ENCODE assay signal across 32 cellular contexts in the genomic region with DNA sequence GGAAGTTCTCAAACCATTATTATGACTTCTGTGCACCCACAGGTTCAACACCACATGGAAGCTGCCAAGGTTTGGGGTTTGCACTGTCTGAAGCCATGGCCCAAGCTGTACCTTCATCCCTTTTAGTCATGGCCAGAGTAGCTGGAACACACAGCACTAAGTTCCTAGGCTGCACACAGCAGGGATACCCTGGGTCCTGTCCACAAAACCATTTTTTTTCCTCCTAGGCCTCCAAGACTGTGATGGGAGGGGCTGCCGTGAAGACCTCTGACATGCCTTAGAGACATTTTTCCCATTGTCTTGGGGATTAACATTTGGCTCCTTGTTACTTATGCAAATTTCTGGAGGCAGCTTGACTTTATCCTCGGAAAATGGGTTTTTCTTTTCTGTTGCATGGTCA.
"Had no signal": no experiment of that assay in that cellular context is flagged by ENCODE, and none has a peak within 500 bp of the region (broad histone marks: within the 10 kb centered on the region; RNA-seq: fewer than 3 reads in every experiment).

No MANE protein-coding gene starts in this region.

- DNase-seq: hippocampal formation; immature natural killer cell; kidney; left colon; left lung; lower lobe of right lung; mammary epithelial cell; mesenchymal stem cell; naive B cell; natural killer cell; nephron progenitor cell; pancreas; posterior cingulate gyrus; retina; right cardiac atrium; stimulated activated CD4-positive, alpha-beta T cell treated with anti-CD3 and anti-CD28 coated beads, Interleukin-12 subunit alpha, Interleukin-12 subunit beta, amount 100 ng/mL, for 4 hours; stimulated activated CD4-positive, alpha-beta T cell treated with anti-CD3 and anti-CD28 coated beads, Interleukin-15, amount 100 ng/mL, for 24 hours; stimulated activated CD4-positive, alpha-beta T cell treated with anti-CD3 and anti-CD28 coated beads, Interleukin-2, amount 100 ng/mL, for 24 hours; stimulated activated CD4-positive, alpha-beta T cell treated with anti-CD3 and anti-CD28 coated beads, Interleukin-4, amount 100 ng/mL, for 1 hour; stimulated activated naive B cell treated with anti-CD40 and anti-IgM and Interleukin-4, amounts not matched to agents 10 μg/mL and 1 μg/mL and 100 μg/mL, for 72 hours; stimulated activated naive CD8-positive, alpha-beta T cell treated with anti-CD3 and anti-CD28 coated beads, Interleukin-15, Interleukin-2, amounts not matched to agents 100 U/mL and 50 U/mL, for 24 hours; stomach; testis; thyroid gland; transverse colon; upper lobe of left lung had no signal

- H3K9me3 ChIP-seq: left lung, lower lobe of right lung, pancreas, prostate gland, testis, thyroid gland, transverse colon, upper lobe of left lung, vagina had no signal

- H3K27me3 ChIP-seq: left lung, pancreas, stomach, testis, thyroid gland, transverse colon, upper lobe of left lung, vagina had no signal

- H3K4me1 Mint-ChIP-seq: mesothelial cell of epicardium, nephron progenitor cell had no signal

- H3K4me3 ChIP-seq: left lung, lower lobe of right lung, pancreas, prostate gland, skin epidermis, stomach, testis, thyroid gland, transverse colon, upper lobe of left lung, vagina had no signal

- H3K4me3 Mint-ChIP-seq: mesothelial cell of epicardium; naive B cell; natural killer cell; nephron progenitor cell; stimulated activated naive B cell treated with anti-CD40 and anti-IgM and Interleukin-4, amounts not matched to agents 10 μg/mL and 1 μg/mL and 100 μg/mL, for 72 hours had no signal

- ATAC-seq: left lung; lower lobe of right lung; natural killer cell; pancreas; right cardiac atrium; sciatic nerve; stimulated activated naive B cell treated with anti-CD40 and anti-IgM and Interleukin-4, amounts not matched to agents 10 μg/mL and 1 μg/mL and 100 μg/mL, for 72 hours; stimulated activated naive CD8-positive, alpha-beta T cell treated with anti-CD3 and anti-CD28 coated beads, Interleukin-15, Interleukin-2, amounts not matched to agents 100 U/mL and 50 U/mL, for 24 hours had no signal

- H3K27ac Mint-ChIP-seq: mesothelial cell of epicardium; naive B cell; nephron progenitor cell; stimulated activated naive B cell treated with anti-CD40 and anti-IgM and Interleukin-4, amounts not matched to agents 10 μg/mL and 1 μg/mL and 100 μg/mL, for 72 hours had no signal

- H3K27me3 Mint-ChIP-seq: naive B cell; stimulated activated naive B cell treated with anti-CD40 and anti-IgM and Interleukin-4, amounts not matched to agents 10 μg/mL and 1 μg/mL and 100 μg/mL, for 72 hours had no signal

- H3K36me3 ChIP-seq: left lung, lower lobe of right lung, pancreas, prostate gland, stomach, thyroid gland, transverse colon, upper lobe of left lung, vagina had no signal

- H3K36me3 Mint-ChIP-seq: mesothelial cell of epicardium had no signal

- H3K4me1 ChIP-seq: left lung, lower lobe of right lung, pancreas, prostate gland, stomach, testis, thyroid gland, transverse colon, upper lobe of left lung, vagina had no signal

- H3K27ac ChIP-seq: left lung, lower lobe of right lung, pancreas, prostate gland, skin epidermis, stomach, testis, thyroid gland, transverse colon, upper lobe of left lung, vagina had no signal

- FAIRE-seq: islet of Langerhans, kidney, pancreas had no signal
